10 cellular contexts compared by ENCODE assay signal in genomic region chr10:44913312-44914079, GRCh38. TPM values are rescaled to one million over a fixed set of nuclear protein-coding genes. Genes with fewer than 3 reads are reported as not detected.
DNase-seq lines count a peak whose midpoint lies in the region; ATAC-seq, FAIRE-seq and TF ChIP-seq lines count a peak whose summit lies in the region.
"Had no signal": no experiment of that assay in that cellular context is flagged by ENCODE, and none has a peak within 500 bp of the region (broad histone marks: within the 10 kb centered on the region; RNA-seq: fewer than 3 reads in every experiment).

No MANE protein-coding gene starts in this region.

- ATAC-seq in GM18511 (IDR thresholded peaks at IDR 0.05; ENCODE audit: unreplicated experiment), result peak; percentile 68

- H3K27me3 ChIP-seq in vagina (no peaks in the 10 kb centered on the region), small intestine (ENCODE audit: control insufficient read depth in 2 of 2, insufficient read depth in 2 of 2, low read length in 2 of 2) (no peaks in the 10 kb centered on the region)

- intact Hi-C loops in activated T-helper 2 cell treated with anti-CD3 and anti-CD28 coated beads, Interferon-gamma antibody, Interleukin-2, Interleukin-4, amounts not matched to agents 10 μg/mL and 5 μg/mL and 100 μg/mL, durations not matched to agents 14 hours and 24 hours and 36 hours (cut with micrococcal nuclease), result no loop called here
- intact Hi-C loops in vagina (cut with DNase I), result no loop called here

- FAIRE-seq in small intestine (lab: Jason Lieb, UNC), result no peak
- FAIRE-seq: colon had no signal

- H3K27ac ChIP-seq in vagina (no peak overlapping the region), small intestine (ENCODE audit: low read depth in 1 of 2, low read length in 1 of 2) (no peak overlapping the region)

- no peak for TF ChIP-seq CTCF in nephron progenitor cell (IDR thresholded peaks at IDR 0.05)
- no peak for TF ChIP-seq CTCF in vagina (IDR thresholded peaks at IDR 0.05)

- H3K36me3 Mint-ChIP-seq in activated T-helper 2 cell treated with anti-CD3 and anti-CD28 coated beads, Interferon-gamma antibody, Interleukin-2, Interleukin-4, amounts not matched to agents 10 μg/mL and 5 μg/mL and 100 μg/mL, durations not matched to agents 14 hours and 24 hours and 36 hours (ENCODE audit: low read depth), result no peaks in the 10 kb centered on the region
- H3K36me3 Mint-ChIP-seq in nephron progenitor cell (ENCODE audit: low read depth), result peaks cover 15% of the 10 kb centered on the region

- H3K4me3 ChIP-seq in vagina (no peak overlapping the region), small intestine (ENCODE audit: low read depth in 1 of 2, low read length in 2 of 2) (no peak overlapping the region)
- H3K4me3 ChIP-seq: HAP-1 had no signal

- peaks cover 14% of the 10 kb centered on the region for H3K4me1 Mint-ChIP-seq in activated T-helper 2 cell treated with anti-CD3 and anti-CD28 coated beads, Interferon-gamma antibody, Interleukin-2, Interleukin-4, amounts not matched to agents 10 μg/mL and 5 μg/mL and 100 μg/mL, durations not matched to agents 14 hours and 24 hours and 36 hours (ENCODE audit: low read depth)
- peaks cover 25% of the 10 kb centered on the region for H3K4me1 Mint-ChIP-seq in nephron progenitor cell

- whole genome bisulfite sequencing in small intestine, 3 donors, result 68 to 85% (median 73%) methylated on average over 14 of the region's 14 CpGs

- H3K9me3 ChIP-seq in vagina, result no peaks in the 10 kb centered on the region
- no peaks in the 10 kb centered on the region for H3K9me3 ChIP-seq in small intestine (ENCODE audit: control insufficient read depth, low read depth)
- H3K9me3 ChIP-seq: HAP-1 had no signal

- H3K27me3 Mint-ChIP-seq in activated T-helper 2 cell treated with anti-CD3 and anti-CD28 coated beads, Interferon-gamma antibody, Interleukin-2, Interleukin-4, amounts not matched to agents 10 μg/mL and 5 μg/mL and 100 μg/mL, durations not matched to agents 14 hours and 24 hours and 36 hours (ENCODE audit: low read depth), result peaks cover 6% of the 10 kb centered on the region
- H3K27me3 Mint-ChIP-seq in nephron progenitor cell (ENCODE audit: low read depth, poor library complexity), result no peaks in the 10 kb centered on the region

- peak overlapping the region; percentile 46 for H3K27ac Mint-ChIP-seq in activated T-helper 2 cell treated with anti-CD3 and anti-CD28 coated beads, Interferon-gamma antibody, Interleukin-2, Interleukin-4, amounts not matched to agents 10 μg/mL and 5 μg/mL and 100 μg/mL, durations not matched to agents 14 hours and 24 hours and 36 hours
- H3K27ac Mint-ChIP-seq in nephron progenitor cell, result peak overlapping the region; percentile 49

- DNase-seq in NCI-H187 treated with DMSO at 0.1 percent for 48 hours (lab: John Stamatoyannopoulos, UW) (peak; percentile 13), nephron progenitor cell (peak; percentile 37), vagina (ENCODE audit: extremely low spot score in 2 of 2) (no peak), small intestine (no peak), kidney glomerular epithelial cell (lab: John Stamatoyannopoulos, UW) (no peak)
- DNase-seq in activated T-helper 2 cell treated with anti-CD3 and anti-CD28 coated beads, Interferon-gamma antibody, Interleukin-2, Interleukin-4, amounts not matched to agents 10 μg/mL and 5 μg/mL and 100 μg/mL, durations not matched to agents 14 hours and 24 hours and 36 hours (ENCODE audit: low spot score), result no peak

- H3K9me3 Mint-ChIP-seq in activated T-helper 2 cell treated with anti-CD3 and anti-CD28 coated beads, Interferon-gamma antibody, Interleukin-2, Interleukin-4, amounts not matched to agents 10 μg/mL and 5 μg/mL and 100 μg/mL, durations not matched to agents 14 hours and 24 hours and 36 hours, result no peaks in the 10 kb centered on the region
- H3K9me3 Mint-ChIP-seq in nephron progenitor cell, result peaks cover 17% of the 10 kb centered on the region

- TF ChIP-seq POLR2A in vagina (IDR thresholded peaks at IDR 0.05), result no peak

- H3K4me1 ChIP-seq in vagina, result no peaks in the 10 kb centered on the region
- H3K4me1 ChIP-seq in small intestine (ENCODE audit: control insufficient read depth in 2 of 2, insufficient read depth in 1 of 2, low read depth in 1 of 2, low read length in 1 of 2), result peaks cover 0 to 2% of the 10 kb centered on the region in 2 donors
- H3K4me1 ChIP-seq: HAP-1 had no signal

- peak overlapping the region; percentile 11 for H3K4me3 Mint-ChIP-seq in activated T-helper 2 cell treated with anti-CD3 and anti-CD28 coated beads, Interferon-gamma antibody, Interleukin-2, Interleukin-4, amounts not matched to agents 10 μg/mL and 5 μg/mL and 100 μg/mL, durations not matched to agents 14 hours and 24 hours and 36 hours (ENCODE audit: low read depth)
- H3K4me3 Mint-ChIP-seq in nephron progenitor cell, result peak overlapping the region; percentile 65

- no peaks in the 10 kb centered on the region for H3K36me3 ChIP-seq in vagina
- H3K36me3 ChIP-seq in small intestine (ENCODE audit: control insufficient read depth in 2 of 2, insufficient read depth in 2 of 2, low read length in 2 of 2), result no peaks in the 10 kb centered on the region
- H3K36me3 ChIP-seq: HAP-1 had no signal

RNA-seq across cellular contexts. Expression of gene TMEM72, which starts 2.4 kb away (rescaled TPM):
- total RNA-seq in activated T-helper 2 cell treated with anti-CD3 and anti-CD28 coated beads, Interferon-gamma antibody, Interleukin-2, Interleukin-4, amounts not matched to agents 10 μg/mL and 5 μg/mL and 100 μg/mL, durations not matched to agents 14 hours and 24 hours and 36 hours, result not detected in 2 replicates
- total RNA-seq in vagina, result not detected
- under 1 TPM in 1 of 3 donors, not detected in 2; 0.28 TPM for polyA plus RNA-seq in small intestine
- total RNA-seq: T-helper 1 cell treated with Interleukin-12 subunit alpha and Interleukin-12 subunit beta and Interleukin-4 antibody, amounts not matched to agents 30 ng/mL and 1 ng/mL, for 36 hours had no signal

RNA-seq across cellular contexts. Expression of gene RASSF4, which starts 46.1 kb away (rescaled TPM):
- total RNA-seq in activated T-helper 2 cell treated with anti-CD3 and anti-CD28 coated beads, Interferon-gamma antibody, Interleukin-2, Interleukin-4, amounts not matched to agents 10 μg/mL and 5 μg/mL and 100 μg/mL, durations not matched to agents 14 hours and 24 hours and 36 hours, result 0.66 and 1.7 TPM in 2 replicates
- total RNA-seq in vagina, result 29.2 TPM
- 100 to 1,000 TPM in 1 of 3 donors, 10 to 100 TPM in 2; 16.9 to 136 (median 86.7) TPM for polyA plus RNA-seq in small intestine

Comparison
In these comparisons a context has a peak if more than half of its experiments do, and no peak if none do; other contexts are left out.
1. DNase-seq: peak in NCI-H187 treated with DMSO at 0.1 percent for 48 hours (single experiment) and nephron progenitor cell (single experiment); none in activated T-helper 2 cell treated with anti-CD3 and anti-CD28 coated beads, Interferon-gamma antibody, Interleukin-2, Interleukin-4, amounts not matched to agents 10 μg/mL and 5 μg/mL and 100 μg/mL, durations not matched to agents 14 hours and 24 hours and 36 hours (single experiment), vagina (0 of 2), small intestine (single experiment) and kidney glomerular epithelial cell (single experiment).
2. RNA of gene RASSF4, which starts 46.1 kb away (total RNA-seq): 29.2 TPM in vagina (single experiment); 0.66 to 1.7 TPM in activated T-helper 2 cell treated with anti-CD3 and anti-CD28 coated beads, Interferon-gamma antibody, Interleukin-2, Interleukin-4, amounts not matched to agents 10 μg/mL and 5 μg/mL and 100 μg/mL, durations not matched to agents 14 hours and 24 hours and 36 hours; every median in the first group is over 10 times any median in the second.